In genomic region chr1:231272880-231273279, GRCh38 we compare ENCODE assay signal across 11 cellular contexts. TPM values are rescaled to one million over a fixed set of nuclear protein-coding genes. Genes with fewer than 3 reads are reported as not detected.
DNase-seq lines count a peak whose midpoint lies in the region; ATAC-seq and TF ChIP-seq lines count a peak whose summit lies in the region.
"Had no signal": no experiment of that assay in that cellular context is flagged by ENCODE, and none has a peak within 500 bp of the region (broad histone marks: within the 10 kb centered on the region; RNA-seq: fewer than 3 reads in every experiment).

No MANE protein-coding gene starts in this region.

- no peaks in the 10 kb centered on the region for H3K9me3 ChIP-seq in right cardiac atrium (ENCODE audit: control insufficient read depth, low read length)
- no peaks in the 10 kb centered on the region for H3K9me3 ChIP-seq in right atrium auricular region
- H3K9me3 ChIP-seq: BLaER1 had no signal

- no peak for TF ChIP-seq CTCF in right atrium auricular region (IDR thresholded peaks at IDR 0.05)

- DNase-seq in right cardiac atrium (no peak), right atrium auricular region (ENCODE audit: low spot score) (no peak), iris pigment epithelial cell (ENCODE audit: low read depth) (peak; percentile 83), NCI-H1105 (lab: John Stamatoyannopoulos, UW) (no peak)
- peak in 1 of 2 donors; percentile 17 for DNase-seq in activated naive CD4-positive, alpha-beta T cell treated with anti-CD3 and anti-CD28 coated beads, Interleukin-2, amount 50 U/mL, for 72 hours (ENCODE audit: low spot score in 2 of 2)
- DNase-seq in activated CD4-positive, CD25-positive, alpha-beta regulatory T cell (lab: John Stamatoyannopoulos, UW): no peak
- DNase-seq: caudate nucleus; stimulated activated CD8-positive, alpha-beta memory T cell treated with anti-CD3 and anti-CD28 coated beads, Interleukin-4, amount 100 ng/mL, for 48 hours had no signal

- no peak overlapping the region for H3K4me3 ChIP-seq in right cardiac atrium (ENCODE audit: low read length)
- no peak overlapping the region for H3K4me3 ChIP-seq in right atrium auricular region
- H3K4me3 ChIP-seq: BLaER1 had no signal

- H3K36me3 Mint-ChIP-seq in activated naive CD4-positive, alpha-beta T cell treated with anti-CD3 and anti-CD28 coated beads, Interleukin-2, amount 50 U/mL, for 72 hours: peaks cover 30 to 63% of the 10 kb centered on the region in 2 donors

- WGBS in right cardiac atrium: 59% methylated on average over 2 of the region's 2 CpGs

- H3K9me3 Mint-ChIP-seq in activated naive CD4-positive, alpha-beta T cell treated with anti-CD3 and anti-CD28 coated beads, Interleukin-2, amount 50 U/mL, for 72 hours: no peaks in the 10 kb centered on the region

- H3K27ac ChIP-seq in right cardiac atrium (ENCODE audit: low read length) (no peak overlapping the region), right atrium auricular region (peak overlapping the region in 1 of 2 donors; percentile 53)

- H3K4me1 ChIP-seq in right cardiac atrium (ENCODE audit: control insufficient read depth, insufficient read depth, low read length) (peaks cover 3% of the 10 kb centered on the region), right atrium auricular region (peaks cover 0 to 6% of the 10 kb centered on the region in 2 donors)

- intact Hi-C loops in right cardiac atrium (cut with DNase I): no loop called here

- peaks cover 50% of the 10 kb centered on the region for H3K36me3 ChIP-seq in right atrium auricular region

- ATAC-seq in right cardiac atrium (peak; percentile 77 to 80), HG03520 (IDR thresholded peaks at IDR 0.05; ENCODE audit: unreplicated experiment) (no peak), HG02798 (IDR thresholded peaks at IDR 0.05; ENCODE audit: poor library complexity, unreplicated experiment) (no peak)
- ATAC-seq in activated naive CD4-positive, alpha-beta T cell treated with anti-CD3 and anti-CD28 coated beads, Interleukin-2, amount 50 U/mL, for 72 hours: peak; percentile 42 to 58

- peak overlapping the region; percentile 96 to 99 for H3K27ac Mint-ChIP-seq in activated naive CD4-positive, alpha-beta T cell treated with anti-CD3 and anti-CD28 coated beads, Interleukin-2, amount 50 U/mL, for 72 hours

- no peaks in the 10 kb centered on the region for H3K27me3 ChIP-seq in right cardiac atrium (ENCODE audit: control insufficient read depth, insufficient read depth)
- H3K27me3 ChIP-seq in right atrium auricular region: no peaks in the 10 kb centered on the region
- H3K27me3 ChIP-seq: BLaER1 had no signal

RNA-seq across cellular contexts. Expression of gene GNPAT, which starts 31.9 kb away (rescaled TPM):
- 10 to 100 TPM; 48.6 to 55.6 (median 50.3) TPM for total RNA-seq in right cardiac atrium
- 46.7 TPM for polyA plus RNA-seq in right cardiac atrium
- 10 to 100 TPM; 30.8 to 53.2 TPM for total RNA-seq in right atrium auricular region
- total RNA-seq in activated naive CD4-positive, alpha-beta T cell treated with anti-CD3 and anti-CD28 coated beads, Interleukin-2, amount 50 U/mL, for 72 hours: 10 to 100 TPM; 50.6 to 65.2 TPM

Comparison
In these comparisons a context has a peak if more than half of its experiments do, and no peak if none do; other contexts are left out.
1. ATAC-seq: peak in right cardiac atrium (2 of 2) and activated naive CD4-positive, alpha-beta T cell treated with anti-CD3 and anti-CD28 coated beads, Interleukin-2, amount 50 U/mL, for 72 hours (2 of 2); none in HG03520 (single experiment) and HG02798 (single experiment).